Comparison of ENCODE assay signal across 8 cellular contexts in genomic region chr11:206516-207212, GRCh38. TPM values are rescaled to one million over a fixed set of nuclear protein-coding genes. Genes with fewer than 3 reads are reported as not detected.
DNase-seq lines count a peak whose midpoint lies in the region; ATAC-seq and TF ChIP-seq lines count a peak whose summit lies in the region.

No MANE protein-coding gene starts in this region.

- DNase-seq in GM06990 (ENCODE audit: extremely low read depth, insufficient read length), result peak; percentile 45
- peak; percentile 40 for DNase-seq in activated CD4-positive, alpha-beta memory T cell treated with anti-CD3 and anti-CD28 coated beads for 36 hours
- no peak for DNase-seq in fibroblast of lung (ENCODE audit: low read depth in 2 of 2)
- DNase-seq in superior temporal gyrus (ENCODE audit: extremely low spot score), result no peak
- no peak for DNase-seq in NCI-H146 (lab: John Stamatoyannopoulos, UW)
- no peak for DNase-seq in NCI-H345 (lab: John Stamatoyannopoulos, UW)

- H3K27ac Mint-ChIP-seq in activated CD4-positive, alpha-beta memory T cell treated with anti-CD3 and anti-CD28 coated beads for 36 hours, result peak overlapping the region; percentile 99

- CTCF ChIA-PET in activated CD4-positive, alpha-beta memory T cell treated with anti-CD3 and anti-CD28 coated beads for 36 hours (lab: Charles Lee), result interaction anchor here (0.6 to 2.2 kb wide), 13 partner anchors 30 to 201 kb away, joined by 3 to 10 read pairs (median 4); partner anchors contain the start of genes PSMD13 and SIRT3

- peaks cover 71% of the 10 kb centered on the region for H3K79me2 ChIP-seq in fibroblast of lung (ENCODE audit: control insufficient read depth, insufficient read depth, low read length)

- peak; percentile 1 for ATAC-seq in HG03064 (IDR thresholded peaks at IDR 0.05; ENCODE audit: low read depth, unreplicated experiment)

- intact Hi-C loops in activated CD4-positive, alpha-beta memory T cell treated with anti-CD3 and anti-CD28 coated beads for 36 hours (cut with micrococcal nuclease), result loop anchor here (1.0 to 5.0 kb wide), 6 partner anchors 30 to 300 kb away; partner anchors contain the start of genes IFITM1, PSMD13, PTDSS2 and SIRT3

- H3K27ac ChIP-seq in fibroblast of lung (ENCODE audit: insufficient read depth, low read length) (peak overlapping the region; percentile 96), neutrophil (peak overlapping the region; percentile 99)

- H3K27me3 Mint-ChIP-seq in activated CD4-positive, alpha-beta memory T cell treated with anti-CD3 and anti-CD28 coated beads for 36 hours, result no peaks in the 10 kb centered on the region

- peaks cover 39% of the 10 kb centered on the region for H3K36me3 Mint-ChIP-seq in activated CD4-positive, alpha-beta memory T cell treated with anti-CD3 and anti-CD28 coated beads for 36 hours

- no peak for TF ChIP-seq CTCF in GM06990 (IDR thresholded peaks at IDR 0.05; ENCODE audit: insufficient read depth, low read length, poor library complexity, severe bottlenecking)
- TF ChIP-seq CTCF in fibroblast of lung (conservative IDR thresholded peaks at IDR 0.05 in 1 of 2, IDR thresholded peaks at IDR 0.05 in 1 of 2; ENCODE audit: low read depth in 1 of 2, low read length in 2 of 2), result no peak
- TF ChIP-seq CTCF in neutrophil (IDR thresholded peaks at IDR 0.05), result no peak

- H3K4me1 ChIP-seq in fibroblast of lung (ENCODE audit: control insufficient read depth, extremely low read depth, insufficient read depth, low read length) (peaks cover 25% of the 10 kb centered on the region), neutrophil (ENCODE audit: control insufficient read depth in 1 of 2, insufficient read depth in 1 of 2, low read depth in 1 of 2, low read length in 1 of 2) (peaks cover 48 to 55% of the 10 kb centered on the region in 2 experiments)

- peak overlapping the region; percentile 97 for H3K9ac ChIP-seq in fibroblast of lung (ENCODE audit: insufficient read depth, low read length)

- H3K9me3 ChIP-seq in fibroblast of lung (ENCODE audit: control insufficient read depth, insufficient read depth, low read depth, low read length), result no peaks in the 10 kb centered on the region
- no peaks in the 10 kb centered on the region for H3K9me3 ChIP-seq in neutrophil

- peaks cover 61% of the 10 kb centered on the region for H3K4me1 Mint-ChIP-seq in activated CD4-positive, alpha-beta memory T cell treated with anti-CD3 and anti-CD28 coated beads for 36 hours (ENCODE audit: low read depth)

- H3K27me3 ChIP-seq in GM06990 (replicated peaks; ENCODE audit: control insufficient read depth, insufficient read depth, low read length), result no peaks in the 10 kb centered on the region
- no peaks in the 10 kb centered on the region for H3K27me3 ChIP-seq in fibroblast of lung (ENCODE audit: control insufficient read depth, insufficient read depth, low read length)
- no peaks in the 10 kb centered on the region for H3K27me3 ChIP-seq in neutrophil

- POLR2A ChIA-PET in activated CD4-positive, alpha-beta memory T cell treated with anti-CD3 and anti-CD28 coated beads for 36 hours (lab: Charles Lee), result interaction anchor here (0.8 to 5.2 kb wide), 11 partner anchors 10 to 209 kb away, joined by 3 to 32 read pairs (median 4); partner anchors contain the start of genes PGGHG, PSMD13 and SIRT3

- peak overlapping the region; percentile 97 for H3K4me3 Mint-ChIP-seq in activated CD4-positive, alpha-beta memory T cell treated with anti-CD3 and anti-CD28 coated beads for 36 hours

- H3K4me2 ChIP-seq in fibroblast of lung (ENCODE audit: extremely low read depth, insufficient read depth, low read length), result peak overlapping the region; percentile 81

- H3K36me3 ChIP-seq in GM06990 (ENCODE audit: control insufficient read depth, insufficient read depth, low read length), result peaks cover 42% of the 10 kb centered on the region
- peaks cover 38% of the 10 kb centered on the region for H3K36me3 ChIP-seq in fibroblast of lung (ENCODE audit: control insufficient read depth, insufficient read depth, low read length)
- peaks cover 51% of the 10 kb centered on the region for H3K36me3 ChIP-seq in neutrophil

- no peak overlapping the region for H2AFZ ChIP-seq in fibroblast of lung (ENCODE audit: low read length)

- no peaks in the 10 kb centered on the region for H4K20me1 ChIP-seq in fibroblast of lung (ENCODE audit: control insufficient read depth, extremely low read depth, insufficient read depth, low read length)

- peak overlapping the region; percentile 96 for H3K4me3 ChIP-seq in GM06990 (replicated peaks; ENCODE audit: low read depth, low read length)
- peak overlapping the region; percentile 64 to 96 (median 76) for H3K4me3 ChIP-seq in fibroblast of lung (replicated peaks in 1 of 4; ENCODE audit: control extremely low read depth in 1 of 4, insufficient read depth in 1 of 4, low read depth in 3 of 4, low read length in 4 of 4)
- H3K4me3 ChIP-seq in neutrophil (ENCODE audit: low read depth in 1 of 2, low read length in 1 of 2), result peak overlapping the region; percentile 95 to 97

- no peaks in the 10 kb centered on the region for H3K9me3 Mint-ChIP-seq in activated CD4-positive, alpha-beta memory T cell treated with anti-CD3 and anti-CD28 coated beads for 36 hours

RNA-seq across cellular contexts. Expression of gene BET1L, which starts 0.5 kb away (rescaled TPM):
- 10 to 100 TPM; 51.0 to 53.2 TPM for total RNA-seq in activated CD4-positive, alpha-beta memory T cell treated with anti-CD3 and anti-CD28 coated beads for 36 hours
- 17.2 and 21.1 TPM in 2 replicates for total RNA-seq in fibroblast of lung
- 63.5 and 70.2 TPM in 2 replicates for polyA plus RNA-seq in fibroblast of lung
- polyA plus RNA-seq in fibroblast of lung (2012), result 42.0 and 47.1 TPM in 2 replicates
- 160 and 172 TPM in 2 replicates for polyA minus RNA-seq in fibroblast of lung (ENCODE audit: low replicate concordance)

RNA-seq across cellular contexts. Expression of gene RIC8A, which starts 0.8 kb away (rescaled TPM):
- 100 to 1,000 TPM; 100 to 104 TPM for total RNA-seq in activated CD4-positive, alpha-beta memory T cell treated with anti-CD3 and anti-CD28 coated beads for 36 hours
- total RNA-seq in fibroblast of lung, result 153 and 230 TPM in 2 replicates
- polyA plus RNA-seq in fibroblast of lung, result 106 and 128 TPM in 2 replicates
- polyA plus RNA-seq in fibroblast of lung (2012), result 101 and 131 TPM in 2 replicates
- polyA minus RNA-seq in fibroblast of lung (ENCODE audit: low replicate concordance), result 706 and 873 TPM in 2 replicates

RNA-seq across cellular contexts. Expression of gene SCGB1C1, which starts 13.8 kb away (rescaled TPM):
- total RNA-seq in activated CD4-positive, alpha-beta memory T cell treated with anti-CD3 and anti-CD28 coated beads for 36 hours, result not detected
- total RNA-seq in fibroblast of lung, result not detected in 2 replicates
- not detected in 2 replicates for polyA plus RNA-seq in fibroblast of lung
- not detected in 2 replicates for polyA plus RNA-seq in fibroblast of lung (2012)
- polyA minus RNA-seq in fibroblast of lung (ENCODE audit: low replicate concordance), result not detected in 2 replicates

RNA-seq across cellular contexts. Expression of gene SIRT3, which starts 29.5 kb away (rescaled TPM):
- 10 to 100 TPM; 16.1 to 17.6 TPM for total RNA-seq in activated CD4-positive, alpha-beta memory T cell treated with anti-CD3 and anti-CD28 coated beads for 36 hours
- 8.8 and 9.5 TPM in 2 replicates for total RNA-seq in fibroblast of lung
- 10.2 and 11.0 TPM in 2 replicates for polyA plus RNA-seq in fibroblast of lung
- 9.8 and 13.8 TPM in 2 replicates for polyA plus RNA-seq in fibroblast of lung (2012)
- polyA minus RNA-seq in fibroblast of lung (ENCODE audit: low replicate concordance), result 6.4 and 9.8 TPM in 2 replicates

RNA-seq across cellular contexts. Expression of gene PSMD13, which starts 30.1 kb away (rescaled TPM):
- total RNA-seq in activated CD4-positive, alpha-beta memory T cell treated with anti-CD3 and anti-CD28 coated beads for 36 hours, result 100 to 1,000 TPM; 210 to 214 TPM
- 81.4 and 106 TPM in 2 replicates for total RNA-seq in fibroblast of lung
- 147 and 178 TPM in 2 replicates for polyA plus RNA-seq in fibroblast of lung
- 130 and 183 TPM in 2 replicates for polyA plus RNA-seq in fibroblast of lung (2012)
- polyA minus RNA-seq in fibroblast of lung (ENCODE audit: low replicate concordance), result 81.6 and 101 TPM in 2 replicates

Comparison
In these comparisons a context has a peak if more than half of its experiments do, and no peak if none do; other contexts are left out.
1. DNase-seq: peak in GM06990 (single experiment) and activated CD4-positive, alpha-beta memory T cell treated with anti-CD3 and anti-CD28 coated beads for 36 hours (single experiment); none in fibroblast of lung (0 of 2), superior temporal gyrus (single experiment), NCI-H146 (single experiment) and NCI-H345 (single experiment).
2. Peak in every context shown above with its lines, with median percentiles within 50 percentile points of each other: H3K4me3 ChIP-seq.